In the genomic region with DNA sequence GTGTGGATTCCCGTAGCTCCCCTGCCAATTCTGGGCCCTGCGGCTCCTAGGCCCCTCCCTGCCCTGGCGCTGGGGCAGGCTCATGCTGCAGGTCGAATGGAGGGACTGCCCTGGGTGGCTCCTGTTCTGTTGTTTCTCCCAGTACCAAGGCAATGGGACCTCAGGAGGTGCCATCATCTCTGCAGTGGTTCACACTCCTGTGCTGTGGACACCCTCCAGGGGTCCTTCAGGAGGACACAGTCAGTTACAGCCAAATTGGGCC, we compare ENCODE assay signal across 36 cellular contexts.
"Had no signal": no experiment of that assay in that cellular context is flagged by ENCODE, and none has a peak within 500 bp of the region (broad histone marks: within the 10 kb centered on the region; RNA-seq: fewer than 3 reads in every experiment).

No MANE protein-coding gene starts in this region.

- H3K36me3 Mint-ChIP-seq: activated CD8-positive, alpha-beta memory T cell treated with anti-CD3 and anti-CD28 coated beads, Interleukin-2, amount 10 ng/mL, durations not matched to agents 7 days and 5 days had no signal

- H3K4me1 Mint-ChIP-seq: activated CD4-positive, alpha-beta memory T cell treated with anti-CD3 and anti-CD28 coated beads, Interleukin-2, amount 10 ng/mL, durations not matched to agents 7 days and 5 days; activated CD8-positive, alpha-beta memory T cell treated with anti-CD3 and anti-CD28 coated beads, Interleukin-2, amount 10 ng/mL, durations not matched to agents 7 days and 5 days had no signal

- H3K27me3 Mint-ChIP-seq: activated CD4-positive, alpha-beta memory T cell treated with anti-CD3 and anti-CD28 coated beads, Interleukin-2, amount 10 ng/mL, durations not matched to agents 7 days and 5 days; activated CD8-positive, alpha-beta memory T cell treated with anti-CD3 and anti-CD28 coated beads, Interleukin-2, amount 10 ng/mL, durations not matched to agents 7 days and 5 days; activated naive CD8-positive, alpha-beta T cell treated with anti-CD3 and anti-CD28 coated beads for 36 hours had no signal

- H3K4me3 Mint-ChIP-seq: activated CD4-positive, alpha-beta memory T cell treated with anti-CD3 and anti-CD28 coated beads, Interleukin-2, amount 10 ng/mL, durations not matched to agents 7 days and 5 days; activated CD8-positive, alpha-beta memory T cell treated with anti-CD3 and anti-CD28 coated beads, Interleukin-2, amount 10 ng/mL, durations not matched to agents 7 days and 5 days; activated naive CD8-positive, alpha-beta T cell treated with anti-CD3 and anti-CD28 coated beads for 36 hours had no signal

- H3K4me3 ChIP-seq: ascending aorta, cardiac muscle cell, MG63, Peyer's patch had no signal

- H3K9me3 ChIP-seq: ascending aorta, MG63, Peyer's patch had no signal

- ATAC-seq: activated CD8-positive, alpha-beta memory T cell treated with anti-CD3 and anti-CD28 coated beads, Interleukin-2, amount 10 ng/mL, durations not matched to agents 7 days and 5 days; PC-3; Right ventricle myocardium inferior had no signal

- H3K9me3 Mint-ChIP-seq: activated CD4-positive, alpha-beta memory T cell treated with anti-CD3 and anti-CD28 coated beads, Interleukin-2, amount 10 ng/mL, durations not matched to agents 7 days and 5 days; activated naive CD8-positive, alpha-beta T cell treated with anti-CD3 and anti-CD28 coated beads for 36 hours had no signal

- H3K27ac Mint-ChIP-seq: activated CD4-positive, alpha-beta memory T cell treated with anti-CD3 and anti-CD28 coated beads, Interleukin-2, amount 10 ng/mL, durations not matched to agents 7 days and 5 days; activated CD8-positive, alpha-beta memory T cell treated with anti-CD3 and anti-CD28 coated beads, Interleukin-2, amount 10 ng/mL, durations not matched to agents 7 days and 5 days; activated naive CD8-positive, alpha-beta T cell treated with anti-CD3 and anti-CD28 coated beads for 36 hours had no signal

- H3K27me3 ChIP-seq: ascending aorta, cardiac muscle cell, MG63, Peyer's patch had no signal

- H3K27ac ChIP-seq: ascending aorta, cardiac muscle cell, Peyer's patch, WERI-Rb-1 had no signal

- DNase-seq: activated CD4-positive, alpha-beta memory T cell treated with anti-CD3 and anti-CD28 coated beads, Interleukin-2, amount 10 ng/mL, durations not matched to agents 7 days and 5 days; activated CD4-positive, alpha-beta T cell treated with anti-CD3 and anti-CD28 coated beads for 1 hour; activated CD4-positive, alpha-beta T cell treated with anti-CD3 and anti-CD28 coated beads for 48 hours; activated CD4-positive, CD25-positive, alpha-beta regulatory T cell; activated CD8-positive, alpha-beta memory T cell treated with anti-CD3 and anti-CD28 coated beads for 24 hours; activated CD8-positive, alpha-beta memory T cell treated with anti-CD3 and anti-CD28 coated beads, Interleukin-2, amount 10 ng/mL, durations not matched to agents 7 days and 5 days; activated CD8-positive, alpha-beta memory T cell treated with anti-CD3 and anti-CD28 coated beads, Interleukin-2, amount 50 U/mL, for 48 hours; activated effector memory CD4-positive, alpha-beta T cell treated with anti-CD3 and anti-CD28 coated beads, Interleukin-2, amount 50 U/mL, for 16 hours; activated naive CD4-positive, alpha-beta T cell; activated naive CD4-positive, alpha-beta T cell treated with anti-CD3 and anti-CD28 coated beads, Interleukin-2, amount 50 U/mL, for 16 hours; activated naive CD8-positive, alpha-beta T cell treated with anti-CD3 and anti-CD28 coated beads for 36 hours; activated T-cell treated with anti-CD3 and anti-CD28 coated beads, Interleukin-2, amount 50 U/mL, for 48 hours; amniotic stem cell; Kasumi-1; KG1; MG63; NCI-H1048; NCI-H1105 treated with DMSO at 0.1 percent for 48 hours; NCI-H1436; NCI-H1694; NCI-H1930; NCI-H2081 treated with DMSO at 0.1 percent for 48 hours; NCI-H510A; NCI-H526; NCI-H748 treated with DMSO at 0.1 percent for 48 hours; NK-92 treated with Interleukin-12 subunit alpha and Interleukin-12 subunit beta, amount 100 ng/mL, for 24 hours; PC-3; Peyer's patch; RPMI8226; SIG-M5; SW 1271; T1000; WERI-Rb-1 had no signal

- H3K4me1 ChIP-seq: ascending aorta, Peyer's patch had no signal
